ENCODE assay signal across 30 cellular contexts in genomic region chr1:59908682-59909081, GRCh38. TPM values are rescaled to one million over a fixed set of nuclear protein-coding genes. Genes with fewer than 3 reads are reported as not detected.
"Had no signal": no experiment of that assay in that cellular context is flagged by ENCODE, and none has a peak within 500 bp of the region (broad histone marks: within the 10 kb centered on the region; RNA-seq: fewer than 3 reads in every experiment).

No MANE protein-coding gene starts in this region.

- H3K27ac ChIP-seq: ascending aorta, esophagus squamous epithelium, gastroesophageal sphincter, WERI-Rb-1 had no signal

- FAIRE-seq: colon had no signal

- ATAC-seq: activated CD4-positive, alpha-beta T cell treated with anti-CD3 and anti-CD28 coated beads for 36 hours; activated CD8-positive, alpha-beta T cell treated with anti-CD3 and anti-CD28 coated beads, Interleukin-2, amount 10 ng/mL, durations not matched to agents 7 days and 5 days; activated naive CD4-positive, alpha-beta T cell treated with anti-CD3 and anti-CD28 coated beads, Interleukin-2, amount 50 U/mL, for 72 hours; activated T-cell treated with anti-CD3 and anti-CD28 coated beads, Interleukin-2, amount 50 U/mL, for 72 hours; effector memory CD8-positive, alpha-beta T cell; gastroesophageal sphincter; T-helper 17 cell had no signal

- H3K27me3 ChIP-seq: ascending aorta, esophagus squamous epithelium, gastroesophageal sphincter had no signal

- DNase-seq: activated B cell treated with CpG ODN at 0.5 μM for 24 hours; activated CD4-positive, alpha-beta memory T cell treated with anti-CD3 and anti-CD28 coated beads for 36 hours; activated CD4-positive, alpha-beta T cell treated with anti-CD3 and anti-CD28 coated beads for 36 hours; activated CD4-positive, alpha-beta T cell treated with anti-CD3 and anti-CD28 coated beads, Interleukin-2, amount 10 ng/mL, durations not matched to agents 24 days and 14 days; activated CD4-positive, CD25-positive, alpha-beta regulatory T cell treated with anti-CD3 and anti-CD28 coated beads, Interleukin-2, amount 50 U/mL, for 72 hours; activated CD8-positive, alpha-beta memory T cell treated with anti-CD3 and anti-CD28 coated beads, Interleukin-2, amount 50 U/mL, for 48 hours; activated CD8-positive, alpha-beta T cell treated with anti-CD3 and anti-CD28 coated beads, Interleukin-2, amount 10 ng/mL, durations not matched to agents 7 days and 5 days; activated gamma-delta T cell; activated naive CD4-positive, alpha-beta T cell; activated naive CD4-positive, alpha-beta T cell treated with anti-CD3 and anti-CD28 coated beads, Interleukin-2, amount 10 ng/mL, durations not matched to agents 7 days and 5 days; activated naive CD8-positive, alpha-beta T cell treated with anti-CD3 and anti-CD28 coated beads, Interleukin-2, amount 10 ng/mL, durations not matched to agents 7 days and 5 days; activated T-cell treated with anti-CD3 and anti-CD28 coated beads for 4 hours; activated T-cell treated with anti-CD3 and anti-CD28 coated beads, Interleukin-2, amount 50 U/mL, for 24 hours; activated T-cell treated with anti-CD3 and anti-CD28 coated beads, Interleukin-2, amount 50 U/mL, for 72 hours; caudate nucleus; cortex of kidney; dermis blood vessel endothelial cell; effector CD4-positive, alpha-beta T cell; effector memory CD8-positive, alpha-beta T cell; erythroblast; esophagus squamous epithelium; foreskin melanocyte; T-helper 1 cell; T-helper 17 cell; T1000; WERI-Rb-1 had no signal

- H3K9me3 ChIP-seq: ascending aorta, esophagus squamous epithelium, gastroesophageal sphincter had no signal

- H3K36me3 ChIP-seq: ascending aorta, gastroesophageal sphincter, WERI-Rb-1 had no signal

- H3K4me1 ChIP-seq: ascending aorta, esophagus squamous epithelium, gastroesophageal sphincter had no signal

- H3K4me3 ChIP-seq: ascending aorta, esophagus squamous epithelium, gastroesophageal sphincter had no signal

RNA-seq across cellular contexts. Expression of gene CYP2J2, which starts 17.9 kb away (rescaled TPM):
- total RNA-seq: ascending aorta, dermis blood vessel endothelial cell had no signal
